ENCODE assay signal across 24 cellular contexts in the genomic region with DNA sequence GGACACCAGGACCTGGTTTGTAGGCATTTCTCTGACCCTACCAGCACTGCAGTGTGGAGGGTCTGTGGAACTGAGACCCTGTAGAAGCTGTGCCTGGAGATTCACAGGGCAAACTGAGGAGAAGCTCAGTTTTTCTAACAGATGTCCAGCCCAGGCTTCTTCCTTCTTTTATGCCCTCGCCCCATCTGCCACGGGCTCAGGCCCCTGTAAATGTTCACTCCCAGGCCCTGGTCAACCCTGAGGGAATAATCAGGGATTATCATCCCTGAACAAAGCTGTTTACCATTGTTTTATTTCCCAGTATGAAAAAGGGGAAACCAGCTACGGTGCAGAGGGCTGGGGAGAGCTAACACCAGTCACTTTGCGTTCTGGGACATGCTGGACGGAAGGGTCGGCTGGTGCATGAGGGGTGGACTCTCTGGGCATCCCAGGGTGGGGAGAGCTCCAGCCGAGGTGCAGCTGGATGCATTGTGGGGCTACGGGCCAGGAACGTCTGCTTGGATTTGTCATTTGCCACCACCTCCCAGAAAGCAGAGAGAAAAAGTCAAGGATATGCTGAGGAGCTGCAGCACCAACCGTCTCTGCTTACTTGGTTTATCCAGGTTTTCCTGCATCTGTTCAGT.
"Had no signal": no experiment of that assay in that cellular context is flagged by ENCODE, and none has a peak within 500 bp of the region (broad histone marks: within the 10 kb centered on the region; RNA-seq: fewer than 3 reads in every experiment).

No MANE protein-coding gene starts in this region.

- H3K36me3 ChIP-seq: esophagus squamous epithelium, neural progenitor cell, prostate gland, right atrium auricular region, tibial artery had no signal

- H3K4me3 ChIP-seq: coronary artery, esophagus squamous epithelium, hepatocyte, lung, mucosa of descending colon, neural progenitor cell, prostate gland, right atrium auricular region, testis, tibial artery had no signal

- DNase-seq: dermis blood vessel endothelial cell; effector memory CD4-positive, alpha-beta T cell; erythroblast; esophagus squamous epithelium; foreskin melanocyte; kidney; mucosa of descending colon; naive B cell; stimulated activated CD4-positive, alpha-beta T cell treated with anti-CD3 and anti-CD28 coated beads, Interleukin-4, amount 100 ng/mL, for 4 hours; stimulated activated naive CD8-positive, alpha-beta T cell treated with anti-CD3 and anti-CD28 coated beads, Interleukin-15, Interleukin-2, amounts not matched to agents 100 U/mL and 50 U/mL, for 24 hours; substantia nigra; testis; tibial artery had no signal

- H3K9ac ChIP-seq: neural progenitor cell, parathyroid adenoma had no signal

- H3K27ac ChIP-seq: coronary artery, esophagus squamous epithelium, hepatocyte, neural progenitor cell, parathyroid adenoma, prostate gland, testis, tibial artery had no signal

- H3K27me3 ChIP-seq: neural progenitor cell, right atrium auricular region, testis had no signal

- H3K9me3 ChIP-seq: esophagus squamous epithelium, mucosa of descending colon, prostate gland, right atrium auricular region, testis, tibial artery had no signal

- ATAC-seq: left lobe of liver; mucosa of descending colon; sciatic nerve; stimulated activated memory B cell treated with anti-CD40 and anti-IgM and Interleukin-4, amounts not matched to agents 10 μg/mL and 1 μg/mL and 100 μg/mL, for 72 hours; stimulated activated naive CD8-positive, alpha-beta T cell treated with anti-CD3 and anti-CD28 coated beads, Interleukin-15, Interleukin-2, amounts not matched to agents 100 U/mL and 50 U/mL, for 24 hours had no signal

- H3K4me1 ChIP-seq: esophagus squamous epithelium, neural progenitor cell, parathyroid adenoma, prostate gland, testis, tibial artery had no signal

- H2AFZ ChIP-seq: hepatocyte, neural progenitor cell, parathyroid adenoma had no signal

- H3K4me2 ChIP-seq: hepatocyte, neural progenitor cell had no signal

- FAIRE-seq: endothelial cell of umbilical vein, kidney had no signal
